8 cellular contexts compared by ENCODE assay signal in genomic region chr5:165209101-165209727, GRCh38.
A peak's percentile ranks its signal among the peaks of the same experiment; 100 is the strongest.
DNase-seq lines count a peak whose midpoint lies in the region; ATAC-seq and TF ChIP-seq lines count a peak whose summit lies in the region.

No MANE protein-coding gene starts in this region.

- CTCF ChIA-PET in activated CD4-positive, alpha-beta memory T cell treated with anti-CD3 and anti-CD28 coated beads for 36 hours (lab: Charles Lee): no interaction called here

- H3K36me3 Mint-ChIP-seq in activated CD4-positive, alpha-beta memory T cell treated with anti-CD3 and anti-CD28 coated beads for 36 hours: no peaks in the 10 kb centered on the region

- no peaks in the 10 kb centered on the region for H3K4me1 Mint-ChIP-seq in activated CD4-positive, alpha-beta memory T cell treated with anti-CD3 and anti-CD28 coated beads for 36 hours (ENCODE audit: low read depth)

- H3K27ac Mint-ChIP-seq in activated CD4-positive, alpha-beta memory T cell treated with anti-CD3 and anti-CD28 coated beads for 36 hours: no peak overlapping the region

- in situ Hi-C loops in GM13977 (cut with MboI; ENCODE audit: low pct_unique_long_range_greater_than_20kb, low sequenced_read_pairs, unreplicated experiment): no loop called here

- peaks cover 2% of the 10 kb centered on the region for H3K9me3 Mint-ChIP-seq in activated CD4-positive, alpha-beta memory T cell treated with anti-CD3 and anti-CD28 coated beads for 36 hours

- H3K4me1 ChIP-seq in Peyer's patch: no peaks in the 10 kb centered on the region

- no peaks in the 10 kb centered on the region for H3K27me3 Mint-ChIP-seq in activated CD4-positive, alpha-beta memory T cell treated with anti-CD3 and anti-CD28 coated beads for 36 hours

- TF ChIP-seq CTCF in GM13977 (IDR thresholded peaks at IDR 0.05; ENCODE audit: extremely low read depth, insufficient read depth, missing control alignments) (peak; percentile 60), Peyer's patch (IDR thresholded peaks at IDR 0.05) (peak; percentile 13 to 63 (median 57))

- no peak for ATAC-seq in Right ventricle myocardium inferior

- H3K9me3 ChIP-seq in Peyer's patch: no peaks in the 10 kb centered on the region

- POLR2A ChIA-PET in activated CD4-positive, alpha-beta memory T cell treated with anti-CD3 and anti-CD28 coated beads for 36 hours (lab: Charles Lee): no interaction called here

- H3K4me3 Mint-ChIP-seq in activated CD4-positive, alpha-beta memory T cell treated with anti-CD3 and anti-CD28 coated beads for 36 hours: no peak overlapping the region

- no peak for TF ChIP-seq POLR2A in Peyer's patch (IDR thresholded peaks at IDR 0.05)

- DNase-seq in A172 (ENCODE audit: low spot score): peak; percentile 38
- peak; percentile 16 for DNase-seq in GM13977 (ENCODE audit: low spot score)
- no peak for DNase-seq in Peyer's patch
- peak; percentile 13 for DNase-seq in fibroblast of the conjunctiva (ENCODE audit: low read depth)
- DNase-seq in stromal cell of bone marrow (ENCODE audit: low read depth): peak; percentile 5
- no peak for DNase-seq in activated CD4-positive, alpha-beta memory T cell treated with anti-CD3 and anti-CD28 coated beads for 36 hours
- no peak for DNase-seq in activated effector memory CD4-positive, alpha-beta T cell treated with anti-CD3 and anti-CD28 coated beads, Interleukin-2, amount 50 U/mL, for 16 hours
- DNase-seq in Right ventricle myocardium inferior (ENCODE audit: missing footprints): no peak

- H3K36me3 ChIP-seq in Peyer's patch: no peaks in the 10 kb centered on the region

- H3K27ac ChIP-seq in Peyer's patch: no peak overlapping the region

- intact Hi-C loops in activated CD4-positive, alpha-beta memory T cell treated with anti-CD3 and anti-CD28 coated beads for 36 hours (cut with micrococcal nuclease): loop anchor here (5.0 kb wide), 1 partner anchor 1197 kb away; no protein-coding TSS in a partner anchor
- intact Hi-C loops in Right ventricle myocardium inferior (cut with DNase I): loop anchor here (10.0 kb wide), 1 partner anchor 1194 kb away; no protein-coding TSS in a partner anchor

- no peak overlapping the region for H3K4me3 ChIP-seq in Peyer's patch

- no peaks in the 10 kb centered on the region for H3K27me3 ChIP-seq in Peyer's patch

Comparison
In these comparisons a context has a peak if more than half of its experiments do, and no peak if none do; other contexts are left out.
1. DNase-seq: peak in A172 (single experiment), GM13977 (single experiment), fibroblast of the conjunctiva (single experiment) and stromal cell of bone marrow (single experiment); none in Peyer's patch (0 of 3), activated CD4-positive, alpha-beta memory T cell treated with anti-CD3 and anti-CD28 coated beads for 36 hours (single experiment), activated effector memory CD4-positive, alpha-beta T cell treated with anti-CD3 and anti-CD28 coated beads, Interleukin-2, amount 50 U/mL, for 16 hours (single experiment) and Right ventricle myocardium inferior (single experiment).